ENCODE assay signal across 12 cellular contexts in genomic region chr21:33211305-33211704, GRCh38.
"Had no signal": no experiment of that assay in that cellular context is flagged by ENCODE, and none has a peak within 500 bp of the region (broad histone marks: within the 10 kb centered on the region; RNA-seq: fewer than 3 reads in every experiment).

No MANE protein-coding gene starts in this region.

- H3K27ac ChIP-seq: VCaP had no signal

- H3K27me3 ChIP-seq: left lung had no signal

- H3K27ac Mint-ChIP-seq: type B pancreatic cell had no signal

- H3K36me3 Mint-ChIP-seq: type B pancreatic cell had no signal

- H3K36me3 ChIP-seq: left lung had no signal

- ATAC-seq: esophagus mucosa; left lung; stimulated activated naive CD8-positive, alpha-beta T cell treated with anti-CD3 and anti-CD28 coated beads, Interleukin-15, Interleukin-2, amounts not matched to agents 100 U/mL and 50 U/mL, for 24 hours had no signal

- DNase-seq: activated CD4-positive, alpha-beta T cell treated with anti-CD3 and anti-CD28 coated beads for 1 hour; activated gamma-delta T cell treated with Interleukin-2 at 50 U/mL for 16 hours; hippocampal formation; left lung; nucleus accumbens; stimulated activated naive CD8-positive, alpha-beta T cell treated with anti-CD3 and anti-CD28 coated beads, Interleukin-15, Interleukin-2, amounts not matched to agents 100 U/mL and 50 U/mL, for 24 hours; SW 1271; T1000 had no signal

- H3K4me3 ChIP-seq: left lung, skin epidermis had no signal

- H3K9me3 Mint-ChIP-seq: type B pancreatic cell had no signal
